8 cellular contexts compared by ENCODE assay signal in the genomic region with DNA sequence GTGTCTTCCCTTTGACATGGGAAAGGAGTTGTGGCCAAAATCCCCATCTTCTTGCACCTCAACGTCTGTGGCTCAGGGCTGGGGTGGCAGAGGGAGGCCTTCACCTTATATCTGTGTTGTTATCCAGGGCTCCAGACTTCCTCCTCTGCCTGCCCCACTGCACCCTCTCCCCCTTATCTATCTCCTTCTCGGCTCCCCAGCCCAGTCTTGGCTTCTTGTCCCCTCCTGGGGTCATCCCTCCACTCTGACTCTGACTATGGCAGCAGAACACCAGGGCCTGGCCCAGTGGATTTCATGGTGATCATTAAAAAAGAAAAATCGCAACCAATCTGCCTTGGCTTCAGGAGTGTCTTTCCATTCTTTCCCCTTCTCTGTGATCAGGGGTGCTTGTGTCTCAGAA. TPM values are rescaled to one million over a fixed set of nuclear protein-coding genes. Genes with fewer than 3 reads are reported as not detected.
A peak's percentile ranks its signal among the peaks of the same experiment; 100 is the strongest.
DNase-seq lines count a peak whose midpoint lies in the region; ATAC-seq, FAIRE-seq and TF ChIP-seq lines count a peak whose summit lies in the region.

No MANE protein-coding gene starts in this region.

- peak overlapping the region in 5 of 7 donors; percentile 26 to 92 (median 89) for H3K27ac Mint-ChIP-seq in CD14-positive monocyte
- peak overlapping the region; percentile 94 for H3K27ac Mint-ChIP-seq in chondrocyte (ENCODE audit: unreplicated experiment)

- peak overlapping the region; percentile 80 for H2AFZ ChIP-seq in MM.1S (ENCODE audit: low read length)
- H2AFZ ChIP-seq in neural cell (ENCODE audit: low read depth, low read length), result no peak overlapping the region

- TF ChIP-seq CTCF in CD14-positive monocyte (IDR thresholded peaks at IDR 0.05) (no peak), MM.1S (IDR thresholded peaks at IDR 0.05; ENCODE audit: low read length) (no peak), chondrocyte (IDR thresholded peaks at IDR 0.05) (no peak), neural cell (IDR thresholded peaks at IDR 0.05; ENCODE audit: poor library complexity, severe bottlenecking) (no peak), foreskin keratinocyte (conservative IDR thresholded peaks at IDR 0.05) (no peak)

- H3K4me3 Mint-ChIP-seq in CD14-positive monocyte (peak overlapping the region; percentile 91 to 93), chondrocyte (ENCODE audit: unreplicated experiment) (peak overlapping the region; percentile 76)

- peaks cover 32% of the 10 kb centered on the region for H3K4me1 Mint-ChIP-seq in CD14-positive monocyte
- H3K4me1 Mint-ChIP-seq in chondrocyte (ENCODE audit: low read depth), result peaks cover 25% of the 10 kb centered on the region

- H3K27ac ChIP-seq in MM.1S (ENCODE audit: low read length) (no peak overlapping the region), neural cell (ENCODE audit: low read length) (no peak overlapping the region), foreskin keratinocyte (no peak overlapping the region)

- H3K27me3 Mint-ChIP-seq in CD14-positive monocyte (ENCODE audit: low read depth in 3 of 3) (no peaks in the 10 kb centered on the region), chondrocyte (ENCODE audit: low read depth) (no peaks in the 10 kb centered on the region)

- intact Hi-C loops in CD14-positive monocyte (cut with micrococcal nuclease), result loop anchor here (1.0 to 10.0 kb wide), 3 partner anchors 9 to 447 kb away; a partner anchor contains a TSS

- ATAC-seq in HG02885 (IDR thresholded peaks at IDR 0.05; ENCODE audit: poor library complexity, unreplicated experiment), result no peak
- ATAC-seq in foreskin keratinocyte, result no peak

- H3K27me3 ChIP-seq in MM.1S (replicated peaks; ENCODE audit: insufficient read depth, low read length) (no peaks in the 10 kb centered on the region), neural cell (ENCODE audit: insufficient read depth, low read depth, low read length) (no peaks in the 10 kb centered on the region), foreskin keratinocyte (no peaks in the 10 kb centered on the region)

- no peaks in the 10 kb centered on the region for H3K9me3 ChIP-seq in MM.1S (replicated peaks; ENCODE audit: insufficient read depth, low read length)
- H3K9me3 ChIP-seq in neural cell (ENCODE audit: low read length), result no peaks in the 10 kb centered on the region

- peaks cover 24% of the 10 kb centered on the region for H3K79me2 ChIP-seq in MM.1S (ENCODE audit: low read length)
- H3K79me2 ChIP-seq in neural cell (replicated peaks; ENCODE audit: insufficient read depth, low read length), result no peaks in the 10 kb centered on the region

- peaks cover 2 to 4% of the 10 kb centered on the region in 2 donors for H3K36me3 Mint-ChIP-seq in CD14-positive monocyte
- H3K36me3 Mint-ChIP-seq in chondrocyte (ENCODE audit: low read depth), result no peaks in the 10 kb centered on the region

- H3K4me2 ChIP-seq in MM.1S (ENCODE audit: low read depth, low read length), result peak overlapping the region; percentile 99
- no peak overlapping the region for H3K4me2 ChIP-seq in neural cell (ENCODE audit: low read length)

- no peaks in the 10 kb centered on the region for H3K9me3 Mint-ChIP-seq in CD14-positive monocyte
- no peaks in the 10 kb centered on the region for H3K9me3 Mint-ChIP-seq in chondrocyte (ENCODE audit: low read depth)

- H3K9me2 ChIP-seq in MM.1S (replicated peaks; ENCODE audit: insufficient read depth, low read length) (no peaks in the 10 kb centered on the region), neural cell (ENCODE audit: insufficient read depth, low read length) (no peaks in the 10 kb centered on the region)

- TF ChIP-seq EP300 in neural cell (conservative IDR thresholded peaks at IDR 0.05; ENCODE audit: poor library complexity, severe bottlenecking), result no peak

- FAIRE-seq in GM19239 (lab: Jason Lieb, UNC), result no peak

- H3K9ac ChIP-seq in MM.1S (ENCODE audit: low read length) (peak overlapping the region; percentile 81; the same call in 1 of the 2 replicates), neural cell (ENCODE audit: low read length) (peak overlapping the region; percentile 54)

- TF ChIP-seq RAD21 in neural cell (conservative IDR thresholded peaks at IDR 0.05), result no peak

- H3K36me3 ChIP-seq in MM.1S (replicated peaks; ENCODE audit: insufficient read depth, low read length) (no peaks in the 10 kb centered on the region), neural cell (ENCODE audit: insufficient read depth, low read length) (no peaks in the 10 kb centered on the region)

- H4K20me1 ChIP-seq in MM.1S (ENCODE audit: insufficient read depth, low read length) (no peaks in the 10 kb centered on the region), neural cell (ENCODE audit: insufficient read depth) (no peaks in the 10 kb centered on the region)

- H3K4me1 ChIP-seq in MM.1S (ENCODE audit: low read length) (peaks cover 7% of the 10 kb centered on the region), foreskin keratinocyte (no peaks in the 10 kb centered on the region)

- no peaks in the 10 kb centered on the region for H3F3A ChIP-seq in MM.1S (ENCODE audit: insufficient read depth, low read length)
- H3F3A ChIP-seq in neural cell (ENCODE audit: insufficient read depth, low read length, poor library complexity, severe bottlenecking), result no peaks in the 10 kb centered on the region

- DNase-seq in CD14-positive monocyte (ENCODE audit: low spot score) (no peak), MM.1S (no peak), chondrocyte (ENCODE audit: low spot score) (no peak), foreskin keratinocyte (no peak), GM19239 (ENCODE audit: insufficient read length, low spot score) (no peak), GM19238 (ENCODE audit: insufficient read length, low spot score) (no peak)

- H3K4me3 ChIP-seq in MM.1S (ENCODE audit: low read length) (peak overlapping the region; percentile 83), neural cell (ENCODE audit: low read length) (peak overlapping the region; percentile 85)

TF ChIP-seq in neural cell, 6 proteins besides CTCF, POLR2A, EP300 and RAD21:
- TF ChIP-seq POLR2AphosphoS5 (IDR thresholded peaks at IDR 0.05) (no peak), TAF1 (IDR thresholded peaks at IDR 0.05; ENCODE audit: low read depth) (no peak), MXI1 (conservative IDR thresholded peaks at IDR 0.05; ENCODE audit: poor library complexity, severe bottlenecking) (no peak), SMC3 (conservative IDR thresholded peaks at IDR 0.05; ENCODE audit: poor library complexity) (no peak), EZH2 (IDR thresholded peaks at IDR 0.05; ENCODE audit: borderline replicate concordance, insufficient read depth, low read length, poor library complexity, severe bottlenecking) (no peak)
- TF ChIP-seq, protein P1, sequence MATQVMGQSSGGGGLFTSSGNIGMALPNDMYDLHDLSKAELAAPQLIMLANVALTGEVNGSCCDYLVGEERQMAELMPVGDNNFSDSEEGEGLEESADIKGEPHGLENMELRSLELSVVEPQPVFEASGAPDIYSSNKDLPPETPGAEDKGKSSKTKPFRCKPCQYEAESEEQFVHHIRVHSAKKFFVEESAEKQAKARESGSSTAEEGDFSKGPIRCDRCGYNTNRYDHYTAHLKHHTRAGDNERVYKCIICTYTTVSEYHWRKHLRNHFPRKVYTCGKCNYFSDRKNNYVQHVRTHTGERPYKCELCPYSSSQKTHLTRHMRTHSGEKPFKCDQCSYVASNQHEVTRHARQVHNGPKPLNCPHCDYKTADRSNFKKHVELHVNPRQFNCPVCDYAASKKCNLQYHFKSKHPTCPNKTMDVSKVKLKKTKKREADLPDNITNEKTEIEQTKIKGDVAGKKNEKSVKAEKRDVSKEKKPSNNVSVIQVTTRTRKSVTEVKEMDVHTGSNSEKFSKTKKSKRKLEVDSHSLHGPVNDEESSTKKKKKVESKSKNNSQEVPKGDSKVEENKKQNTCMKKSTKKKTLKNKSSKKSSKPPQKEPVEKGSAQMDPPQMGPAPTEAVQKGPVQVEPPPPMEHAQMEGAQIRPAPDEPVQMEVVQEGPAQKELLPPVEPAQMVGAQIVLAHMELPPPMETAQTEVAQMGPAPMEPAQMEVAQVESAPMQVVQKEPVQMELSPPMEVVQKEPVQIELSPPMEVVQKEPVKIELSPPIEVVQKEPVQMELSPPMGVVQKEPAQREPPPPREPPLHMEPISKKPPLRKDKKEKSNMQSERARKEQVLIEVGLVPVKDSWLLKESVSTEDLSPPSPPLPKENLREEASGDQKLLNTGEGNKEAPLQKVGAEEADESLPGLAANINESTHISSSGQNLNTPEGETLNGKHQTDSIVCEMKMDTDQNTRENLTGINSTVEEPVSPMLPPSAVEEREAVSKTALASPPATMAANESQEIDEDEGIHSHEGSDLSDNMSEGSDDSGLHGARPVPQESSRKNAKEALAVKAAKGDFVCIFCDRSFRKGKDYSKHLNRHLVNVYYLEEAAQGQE (IDR thresholded peaks at IDR 0.05; ENCODE audit: borderline replicate concordance), result no peak

RNA-seq across cellular contexts. Expression of a gene that starts 0.9 kb away (rescaled TPM):
- 1 to 10 TPM in 1 of 2 donors, under 1 TPM in 1; 0.82 to 1.5 TPM for polyA plus RNA-seq in CD14-positive monocyte
- 2.5 to 3.9 TPM (median 2.6 TPM) in 3 replicates for total RNA-seq in chondrocyte
- polyA plus RNA-seq in neural cell, result 1.8 and 4.0 TPM in 2 replicates
- 2.7 and 3.2 TPM in 2 replicates for polyA minus RNA-seq in neural cell
- total RNA-seq in foreskin keratinocyte, result 7.3 and 9.5 TPM in 2 replicates
- 9.2 and 12.1 TPM in 2 replicates for polyA plus RNA-seq in foreskin keratinocyte

RNA-seq across cellular contexts. Expression of a gene that starts 8.8 kb away (rescaled TPM):
- 1 to 10 TPM; 1.2 to 2.7 TPM for polyA plus RNA-seq in CD14-positive monocyte
- 4.2 to 7.0 TPM (median 5.1 TPM) in 3 replicates for total RNA-seq in chondrocyte
- 13.4 and 18.6 TPM in 2 replicates for polyA plus RNA-seq in neural cell
- polyA minus RNA-seq in neural cell, result 11.7 and 16.9 TPM in 2 replicates
- 7.9 and 8.8 TPM in 2 replicates for total RNA-seq in foreskin keratinocyte
- polyA plus RNA-seq in foreskin keratinocyte, result 10.3 and 12.5 TPM in 2 replicates

RNA-seq across cellular contexts. Expression of a gene that starts 55.8 kb away (rescaled TPM):
- polyA plus RNA-seq in CD14-positive monocyte (10 to 100 TPM; 22.3 to 31.5 TPM), neural cell (99.3 and 112 TPM in 2 replicates), foreskin keratinocyte (34.6 and 35.2 TPM in 2 replicates)
- total RNA-seq in chondrocyte (62.7 to 70.8 TPM (median 68.2 TPM) in 3 replicates), foreskin keratinocyte (49.9 and 55.1 TPM in 2 replicates)
- polyA minus RNA-seq in neural cell, result 92.7 and 97.4 TPM in 2 replicates
